In genomic region chr3:56782900-56783299, GRCh38 we compare ENCODE assay signal across 8 cellular contexts. TPM values are rescaled to one million over a fixed set of nuclear protein-coding genes. Genes with fewer than 3 reads are reported as not detected.
DNase-seq lines count a peak whose midpoint lies in the region; ATAC-seq and TF ChIP-seq lines count a peak whose summit lies in the region.

No MANE protein-coding gene starts in this region.

- H3K9me3 Mint-ChIP-seq in CD8-positive, alpha-beta memory T cell, result no peaks in the 10 kb centered on the region

- TF ChIP-seq CTCF in PC-3 (conservative IDR thresholded peaks at IDR 0.05; ENCODE audit: low read depth, low read length) (no peak), osteoblast (IDR thresholded peaks at IDR 0.05; ENCODE audit: extremely low read depth, low read depth, low read length) (no peak)

- H3F3A ChIP-seq in PC-3 (ENCODE audit: low read length, unreplicated experiment), result peaks cover 5% of the 10 kb centered on the region

- no peak for ATAC-seq in PC-3
- ATAC-seq in GM18520 (IDR thresholded peaks at IDR 0.05; ENCODE audit: unreplicated experiment), result no peak

- no peaks in the 10 kb centered on the region for H3K27me3 Mint-ChIP-seq in CD8-positive, alpha-beta memory T cell

- H3K4me3 ChIP-seq in CD8-positive, alpha-beta memory T cell (ENCODE audit: low read length), result peak overlapping the region; percentile 23
- H3K4me3 ChIP-seq in PC-3 (ENCODE audit: low read length) (no peak overlapping the region), duodenal mucosa (ENCODE audit: low read depth in 1 of 2, low read length in 2 of 2) (peak overlapping the region; percentile 6 to 8), osteoblast (ENCODE audit: insufficient read depth, low read length) (no peak overlapping the region)

- H3K4me1 ChIP-seq in CD8-positive, alpha-beta memory T cell (ENCODE audit: insufficient read depth, low read length), result peaks cover 99% of the 10 kb centered on the region
- H3K4me1 ChIP-seq in PC-3 (ENCODE audit: insufficient read depth, low read length), result peaks cover 23% of the 10 kb centered on the region
- peaks cover 34 to 36% of the 10 kb centered on the region in 2 donors for H3K4me1 ChIP-seq in duodenal mucosa (ENCODE audit: control insufficient read depth in 1 of 2, insufficient read depth in 2 of 2, low read length in 2 of 2)
- peaks cover 19% of the 10 kb centered on the region for H3K4me1 ChIP-seq in osteoblast (ENCODE audit: insufficient read depth, low read length)

- H3K9ac ChIP-seq in PC-3 (ENCODE audit: low read length) (no peak overlapping the region), duodenal mucosa (ENCODE audit: low read depth in 1 of 2, low read length in 2 of 2) (peak overlapping the region in 1 of 2 donors; percentile 10)

- peak in 1 of 5 donors; percentile 55 for DNase-seq in CD8-positive, alpha-beta memory T cell
- no peak for DNase-seq in PC-3
- DNase-seq in osteoblast (ENCODE audit: insufficient read length, low spot score, missing footprints), result no peak
- no peak for DNase-seq in HuH-7.5 (ENCODE audit: low spot score)
- no peak for DNase-seq in amygdala (lab: John Stamatoyannopoulos, UW)
- no peak for DNase-seq in NCI-H1105 (lab: John Stamatoyannopoulos, UW)

- peak overlapping the region; percentile 55 for H3K4me2 ChIP-seq in PC-3 (ENCODE audit: low read length)
- peak overlapping the region; percentile 65 for H3K4me2 ChIP-seq in osteoblast (ENCODE audit: insufficient read depth, low read length)

- H3K27me3 ChIP-seq in CD8-positive, alpha-beta memory T cell (ENCODE audit: insufficient read depth, low read length, poor library complexity, severe bottlenecking), result no peaks in the 10 kb centered on the region
- H3K27me3 ChIP-seq in PC-3 (ENCODE audit: low read length), result no peaks in the 10 kb centered on the region
- H3K27me3 ChIP-seq in duodenal mucosa (ENCODE audit: control insufficient read depth in 1 of 2, insufficient read depth in 2 of 2, low read length in 2 of 2), result no peaks in the 10 kb centered on the region
- no peaks in the 10 kb centered on the region for H3K27me3 ChIP-seq in osteoblast (ENCODE audit: insufficient read depth, low read length)

- H3K4me3 Mint-ChIP-seq in CD8-positive, alpha-beta memory T cell, result peak overlapping the region; percentile 43 to 87 (median 82)

- H3K4me1 Mint-ChIP-seq in CD8-positive, alpha-beta memory T cell, result peaks cover 95 to 98% (median 98%) of the 10 kb centered on the region in 3 donors

- H3K79me2 ChIP-seq in PC-3 (ENCODE audit: low read length) (no peaks in the 10 kb centered on the region), osteoblast (ENCODE audit: insufficient read depth, low read length) (no peaks in the 10 kb centered on the region)

- H2AFZ ChIP-seq in PC-3 (ENCODE audit: low read length) (no peak overlapping the region), osteoblast (ENCODE audit: low read length) (no peak overlapping the region)

- H3K36me3 ChIP-seq in CD8-positive, alpha-beta memory T cell (ENCODE audit: insufficient read depth, low read length), result peaks cover 9% of the 10 kb centered on the region
- no peaks in the 10 kb centered on the region for H3K36me3 ChIP-seq in PC-3 (ENCODE audit: low read depth, low read length)
- no peaks in the 10 kb centered on the region for H3K36me3 ChIP-seq in duodenal mucosa (ENCODE audit: control insufficient read depth in 1 of 2, insufficient read depth in 2 of 2, low read length in 2 of 2)
- H3K36me3 ChIP-seq in osteoblast (ENCODE audit: insufficient read depth, low read length), result no peaks in the 10 kb centered on the region

- CTCF ChIA-PET in CD8-positive, alpha-beta memory T cell (lab: Charles Lee), result interaction anchor here (0.6 to 15.1 kb wide), 12 partner anchors 11 to 206 kb away, joined by 3 to 208 read pairs (median 3); partner anchors contain the start of gene ARHGEF3
- CTCF ChIA-PET in PC-3 (lab: Charles Lee), result interaction anchor here (0.8 to 1.0 kb wide), 2 partner anchors 81 to 206 kb away, joined by 3 read pairs; no protein-coding TSS in a partner anchor

- H3K9me2 ChIP-seq in PC-3 (replicated peaks; ENCODE audit: low read length), result no peaks in the 10 kb centered on the region

- H3K27ac Mint-ChIP-seq in CD8-positive, alpha-beta memory T cell, result peak overlapping the region; percentile 87 to 99 (median 95)

- peak overlapping the region; percentile 49 for H3K27ac ChIP-seq in CD8-positive, alpha-beta memory T cell (ENCODE audit: low read depth, low read length)
- H3K27ac ChIP-seq in PC-3 (ENCODE audit: low read length), result no peak overlapping the region
- peak overlapping the region; percentile 59 for H3K27ac ChIP-seq in duodenal mucosa (ENCODE audit: low read depth, low read length)
- H3K27ac ChIP-seq in osteoblast (ENCODE audit: low read depth, low read length), result no peak overlapping the region

- H3K9me3 ChIP-seq in CD8-positive, alpha-beta memory T cell (ENCODE audit: low read length), result no peaks in the 10 kb centered on the region
- H3K9me3 ChIP-seq in PC-3 (ENCODE audit: low read length), result no peaks in the 10 kb centered on the region
- H3K9me3 ChIP-seq in duodenal mucosa (ENCODE audit: control insufficient read depth in 1 of 2, low read length in 2 of 2), result no peaks in the 10 kb centered on the region
- H3K9me3 ChIP-seq in osteoblast (ENCODE audit: low read depth, low read length), result no peaks in the 10 kb centered on the region

- POLR2A ChIA-PET in CD8-positive, alpha-beta memory T cell (lab: Charles Lee), result interaction anchor here (0.5 to 10.2 kb wide), 13 partner anchors 8 to 226 kb away, joined by 3 to 108 read pairs (median 3); partner anchors contain the start of genes ARHGEF3 and CCDC66
- POLR2A ChIA-PET in PC-3 (lab: Charles Lee; ENCODE audit: unreplicated experiment), result no interaction called here

- no TSS peak for BruUV-seq in PC-3 (replicated peaks; lab: Mats Ljungman, UMichigan)

- H4K20me1 ChIP-seq in PC-3 (ENCODE audit: low read length) (peaks cover 15% of the 10 kb centered on the region; the same call in 1 of the 2 replicates), osteoblast (ENCODE audit: insufficient read depth, low read length) (no peaks in the 10 kb centered on the region)

- peaks cover 3 to 39% (median 14%) of the 10 kb centered on the region in 3 donors for H3K36me3 Mint-ChIP-seq in CD8-positive, alpha-beta memory T cell

- intact Hi-C loops in PC-3 (cut with micrococcal nuclease), result loop anchor here (1.0 to 2.0 kb wide), 2 partner anchors 25 to 30 kb away; no protein-coding TSS in a partner anchor

RNA-seq across cellular contexts. Expression of gene ARHGEF3, which starts 18.8 kb away (rescaled TPM):
- total RNA-seq in CD8-positive, alpha-beta memory T cell, result 10 to 100 TPM; 55.1 to 56.6 TPM
- 110 TPM for polyA plus RNA-seq in CD8-positive, alpha-beta memory T cell
- total RNA-seq in PC-3 (2014; rRNA removed), result 8.7 and 12.6 TPM in 2 replicates
- total RNA-seq in osteoblast, result 21.7 and 22.7 TPM in 2 replicates

Comparison
In these comparisons a context has a peak if more than half of its experiments do, and no peak if none do; other contexts are left out.
1. H3K27ac ChIP-seq: peak in CD8-positive, alpha-beta memory T cell (single experiment) and duodenal mucosa (single experiment); none in PC-3 (single experiment) and osteoblast (single experiment).
2. H3K4me3 ChIP-seq: peak in CD8-positive, alpha-beta memory T cell (single experiment) and duodenal mucosa (2 of 2); none in PC-3 (single experiment) and osteoblast (single experiment).